Comparison of ENCODE assay signal across 1 cellular context in genomic region chr1:248906741-248907661, GRCh38.
TF ChIP-seq lines count a peak whose summit lies in the region.

No MANE protein-coding gene starts in this region.

TF ChIP-seq in HCT116, 20 proteins besides CTCF, POLR2A, EP300 and RAD21 (continued from another document):
- TF ChIP-seq ZBTB33 (IDR thresholded peaks at IDR 0.05; ENCODE audit: extremely low read depth, insufficient replicate concordance, low read length) (no peak), MAX (IDR thresholded peaks at IDR 0.05) (no peak), POLR2AphosphoS5 (IDR thresholded peaks at IDR 0.05; ENCODE audit: low read depth, low read length) (no peak), EGR1 (IDR thresholded peaks at IDR 0.05; ENCODE audit: low read depth) (no peak), ELF1 (IDR thresholded peaks at IDR 0.05; ENCODE audit: borderline replicate concordance, low read depth) (no peak)
TF ChIP-seq in HCT116: peak in this region for 1.
